Comparison of ENCODE assay signal across 22 cellular contexts in genomic region chr3:132870596-132870995, GRCh38.
DNase-seq lines count a peak whose midpoint lies in the region; ATAC-seq, FAIRE-seq and TF ChIP-seq lines count a peak whose summit lies in the region.
"Had no signal": no experiment of that assay in that cellular context is flagged by ENCODE, and none has a peak within 500 bp of the region (broad histone marks: within the 10 kb centered on the region; RNA-seq: fewer than 3 reads in every experiment).

No MANE protein-coding gene starts in this region.

- H3K36me3 ChIP-seq in pancreas, result no peaks in the 10 kb centered on the region
- no peaks in the 10 kb centered on the region for H3K36me3 ChIP-seq in lower lobe of right lung
- H3K36me3 ChIP-seq: adrenal gland, heart right ventricle, SJSA1 had no signal

- ATAC-seq in pancreas (no peak), lower lobe of right lung (no peak)
- ATAC-seq: activated CD8-positive, alpha-beta memory T cell treated with anti-CD3 and anti-CD28 coated beads, Interleukin-2, amount 10 ng/mL, durations not matched to agents 7 days and 5 days; effector memory CD8-positive, alpha-beta T cell; heart right ventricle; stimulated activated naive CD8-positive, alpha-beta T cell treated with anti-CD3 and anti-CD28 coated beads, Interleukin-15, Interleukin-2, amounts not matched to agents 100 U/mL and 50 U/mL, for 24 hours had no signal

- H3K4me1 ChIP-seq in pancreas (no peaks in the 10 kb centered on the region), lower lobe of right lung (no peaks in the 10 kb centered on the region)
- H3K4me1 ChIP-seq: adrenal gland, SJSA1 had no signal

- no peaks in the 10 kb centered on the region for H3K27me3 ChIP-seq in pancreas
- no peaks in the 10 kb centered on the region for H3K27me3 ChIP-seq in lower lobe of right lung (ENCODE audit: low read depth)
- H3K27me3 ChIP-seq: SJSA1 had no signal

- intact Hi-C loops in pancreas (cut with DNase I) (no loop called here), lower lobe of right lung (cut with DNase I) (no loop called here)

- TF ChIP-seq CTCF in pancreas (IDR thresholded peaks at IDR 0.05) (no peak), lower lobe of right lung (IDR thresholded peaks at IDR 0.05) (no peak)

- DNase-seq in NCI-H1417 (lab: John Stamatoyannopoulos, UW) (peak; percentile 9 to 77 (median 69)), NCI-H1417 treated with DMSO at 0.1 percent for 48 hours (lab: John Stamatoyannopoulos, UW) (no peak), NCI-H510A (lab: John Stamatoyannopoulos, UW) (peak; percentile 31), SW480 (ENCODE audit: low spot score) (peak; percentile 25), pancreas (no peak), iPS-NIHi7 (ENCODE audit: extremely low spot score) (no peak), RKO (ENCODE audit: low spot score) (no peak), lower lobe of right lung (no peak)
- DNase-seq: activated CD4-positive, alpha-beta T cell treated with anti-CD3 and anti-CD28 coated beads for 1 hour; activated CD8-positive, alpha-beta memory T cell treated with anti-CD3 and anti-CD28 coated beads, Interleukin-2, amount 10 ng/mL, durations not matched to agents 7 days and 5 days; activated effector memory CD4-positive, alpha-beta T cell treated with Interleukin-2 at 50 U/mL for 16 hours; adrenal gland; cerebellar nuclear complex; effector memory CD8-positive, alpha-beta T cell; heart right ventricle; NCI-H1930; stimulated activated naive CD8-positive, alpha-beta T cell treated with anti-CD3 and anti-CD28 coated beads, Interleukin-15, Interleukin-2, amounts not matched to agents 100 U/mL and 50 U/mL, for 24 hours; T1000; trophoblast cell had no signal

- FAIRE-seq in pancreas (lab: Jason Lieb, UNC), result no peak
- FAIRE-seq: H54 had no signal

- no peak overlapping the region for H3K4me3 ChIP-seq in pancreas
- H3K4me3 ChIP-seq in lower lobe of right lung, result no peak overlapping the region
- H3K4me3 ChIP-seq: adrenal gland, heart right ventricle, SJSA1 had no signal

- no peak overlapping the region for H3K27ac ChIP-seq in pancreas
- no peak overlapping the region for H3K27ac ChIP-seq in lower lobe of right lung
- H3K27ac ChIP-seq: adrenal gland, heart right ventricle, HL-60, SJSA1 had no signal

- WGBS in pancreas, 2 donors, result 34% methylated on average over 3 of the region's 3 CpGs

- H3K9me3 ChIP-seq in pancreas, result no peaks in the 10 kb centered on the region
- H3K9me3 ChIP-seq in lower lobe of right lung, result no peaks in the 10 kb centered on the region
- H3K9me3 ChIP-seq: adrenal gland, heart right ventricle, SJSA1 had no signal

Comparison
In these comparisons a context has a peak if more than half of its experiments do, and no peak if none do; other contexts are left out.
1. DNase-seq: peak in NCI-H1417 (3 of 3), NCI-H510A (single experiment) and SW480 (single experiment); none in NCI-H1417 treated with DMSO at 0.1 percent for 48 hours (single experiment), pancreas (0 of 6), iPS-NIHi7 (single experiment), RKO (single experiment) and lower lobe of right lung (single experiment).